11 cellular contexts compared by ENCODE assay signal in the genomic region with DNA sequence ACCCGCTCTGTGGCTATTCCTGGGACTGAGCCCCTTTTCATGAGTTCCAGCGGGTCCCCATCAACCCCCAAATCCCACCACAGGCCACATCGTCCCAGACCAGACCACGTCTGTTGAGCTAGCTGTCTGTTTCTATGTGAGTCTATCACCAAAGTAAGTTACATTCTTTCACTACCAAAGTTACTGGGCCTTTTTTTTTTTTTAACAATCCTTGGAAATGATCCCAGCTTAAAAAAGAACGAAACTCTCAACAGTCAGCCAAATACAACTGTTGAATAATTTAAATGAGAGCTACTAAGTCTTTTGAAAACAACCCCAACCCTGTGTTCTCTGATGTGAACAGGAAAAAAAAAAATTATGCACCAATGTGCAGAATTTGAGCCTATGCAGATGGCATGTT.
"Had no signal": no experiment of that assay in that cellular context is flagged by ENCODE, and none has a peak within 500 bp of the region (broad histone marks: within the 10 kb centered on the region; RNA-seq: fewer than 3 reads in every experiment).

No MANE protein-coding gene starts in this region.

- H3K4me1 Mint-ChIP-seq: T-cell had no signal

- H3K9me3 Mint-ChIP-seq: activated T-helper 1 cell treated with anti-CD3 and anti-CD28 coated beads, Interleukin-12 subunit alpha, Interleukin-12 subunit beta, Interleukin-2, Interleukin-4 antibody, amounts not matched to agents 30 ng/mL and 10 ng/mL and 1 ng/mL, durations not matched to agents 14 hours and 24 hours and 36 hours; brain; stimulated activated naive CD8-positive, alpha-beta T cell treated with anti-CD3 and anti-CD28 coated beads, Interleukin-15, Interleukin-2, amounts not matched to agents 100 ng/mL and 50 ng/mL, for 24 hours; T-cell had no signal

- H3K27ac ChIP-seq: heart left ventricle, lower lobe of right lung, ovary, sigmoid colon, spleen had no signal

- H3K4me1 ChIP-seq: lower lobe of right lung, spleen had no signal

- H3K9me3 ChIP-seq: heart left ventricle, lower lobe of right lung, ovary, sigmoid colon, spleen had no signal

- H3K36me3 ChIP-seq: heart left ventricle, lower lobe of right lung, ovary, sigmoid colon, spleen had no signal

- DNase-seq: foreskin melanocyte, heart left ventricle, lower lobe of right lung, ovary, sigmoid colon, spleen, T-cell, T-helper 9 cell had no signal

- H3K4me3 ChIP-seq: heart left ventricle, lower lobe of right lung, ovary, sigmoid colon, spleen had no signal

- H3K4me3 Mint-ChIP-seq: activated T-helper 1 cell treated with anti-CD3 and anti-CD28 coated beads, Interleukin-12 subunit alpha, Interleukin-12 subunit beta, Interleukin-2, Interleukin-4 antibody, amounts not matched to agents 30 ng/mL and 10 ng/mL and 1 ng/mL, durations not matched to agents 14 hours and 24 hours and 36 hours; stimulated activated naive CD8-positive, alpha-beta T cell treated with anti-CD3 and anti-CD28 coated beads, Interleukin-15, Interleukin-2, amounts not matched to agents 100 ng/mL and 50 ng/mL, for 24 hours; T-cell had no signal

- H3K27me3 ChIP-seq: ovary had no signal

- H3K36me3 Mint-ChIP-seq: brain, T-cell had no signal

- H3K27ac Mint-ChIP-seq: activated T-helper 1 cell treated with anti-CD3 and anti-CD28 coated beads, Interleukin-12 subunit alpha, Interleukin-12 subunit beta, Interleukin-2, Interleukin-4 antibody, amounts not matched to agents 30 ng/mL and 10 ng/mL and 1 ng/mL, durations not matched to agents 14 hours and 24 hours and 36 hours; stimulated activated naive CD8-positive, alpha-beta T cell treated with anti-CD3 and anti-CD28 coated beads, Interleukin-15, Interleukin-2, amounts not matched to agents 100 ng/mL and 50 ng/mL, for 24 hours; T-cell had no signal
